ENCODE assay signal across 8 cellular contexts in the genomic region with DNA sequence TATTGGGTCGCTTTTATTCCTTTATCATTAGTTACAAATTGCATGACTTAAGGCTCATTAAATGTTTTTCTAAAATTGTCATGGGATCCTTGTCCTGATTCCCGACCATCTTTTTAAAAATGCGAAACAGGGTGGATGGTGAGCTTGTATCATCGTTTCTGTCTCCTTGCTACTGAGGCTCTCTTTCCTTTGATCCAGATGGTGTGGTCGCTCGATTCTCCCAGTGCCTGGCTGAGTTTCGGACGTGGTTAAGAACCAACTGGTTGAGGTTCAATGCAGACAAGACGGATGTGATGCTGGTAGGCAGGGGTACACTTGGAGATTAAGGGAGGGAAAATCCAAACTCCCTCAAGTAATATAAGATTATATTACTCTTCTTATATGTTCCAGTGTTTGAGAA. TPM values are rescaled to one million over a fixed set of nuclear protein-coding genes. Genes with fewer than 3 reads are reported as not detected.
A peak's percentile ranks its signal among the peaks of the same experiment; 100 is the strongest.
DNase-seq lines count a peak whose midpoint lies in the region; ATAC-seq, FAIRE-seq and TF ChIP-seq lines count a peak whose summit lies in the region.

No MANE protein-coding gene starts in this region.

- H3K9me3 Mint-ChIP-seq in CD4-positive, alpha-beta T cell: no peaks in the 10 kb centered on the region
- H3K9me3 Mint-ChIP-seq in activated naive CD8-positive, alpha-beta T cell treated with anti-CD3 and anti-CD28 coated beads for 36 hours: no peaks in the 10 kb centered on the region
- H3K9me3 Mint-ChIP-seq in immature natural killer cell: no peaks in the 10 kb centered on the region

- no peaks in the 10 kb centered on the region for H3K36me3 ChIP-seq in suprapubic skin

- H3K9me3 ChIP-seq in CD4-positive, alpha-beta T cell (ENCODE audit: control insufficient read depth, low read length): no peaks in the 10 kb centered on the region
- no peaks in the 10 kb centered on the region for H3K9me3 ChIP-seq in suprapubic skin

- no peak for FAIRE-seq in RCC 7860 (lab: Jason Lieb, UNC)

- H3K4me1 ChIP-seq in suprapubic skin: peaks cover 38% of the 10 kb centered on the region

- no peak for DNase-seq in CD4-positive, alpha-beta T cell
- DNase-seq in HuH-7.5 (ENCODE audit: low spot score) (peak; percentile 6), immature natural killer cell (no peak), suprapubic skin (ENCODE audit: low spot score in 2 of 2) (no peak), hepatic stellate cell (ENCODE audit: low spot score) (no peak), RCC 7860 (ENCODE audit: low spot score) (no peak), HEK293T (ENCODE audit: extremely low spot score) (no peak)
- DNase-seq in activated naive CD8-positive, alpha-beta T cell treated with anti-CD3 and anti-CD28 coated beads for 36 hours: no peak

- H3K27me3 Mint-ChIP-seq in CD4-positive, alpha-beta T cell: no peaks in the 10 kb centered on the region
- H3K27me3 Mint-ChIP-seq in activated naive CD8-positive, alpha-beta T cell treated with anti-CD3 and anti-CD28 coated beads for 36 hours: peaks cover 3% of the 10 kb centered on the region
- H3K27me3 Mint-ChIP-seq in immature natural killer cell (ENCODE audit: low read depth in 3 of 3): peaks cover 16 to 20% (median 18%) of the 10 kb centered on the region in 3 donors

- TF ChIP-seq CTCF in CD4-positive, alpha-beta T cell (IDR thresholded peaks at IDR 0.05): no peak
- TF ChIP-seq CTCF in suprapubic skin (IDR thresholded peaks at IDR 0.05): no peak

- POLR2A ChIA-PET in CD4-positive, alpha-beta T cell (lab: Charles Lee): interaction anchor here (0.9 to 3.5 kb wide), 5 partner anchors 7 to 506 kb away, joined by 3 to 23 read pairs (median 15); partner anchors contain the start of gene SERBP1
- POLR2A ChIA-PET in HEK293T (lab: Yijun Ruan, JAX): interaction anchor here (1.0 to 1.7 kb wide), 4 partner anchors 10 to 506 kb away, joined by 3 to 5 read pairs (median 4); partner anchors contain the start of gene SLC35D1

- peak overlapping the region; percentile 97 for H3K4me3 Mint-ChIP-seq in CD4-positive, alpha-beta T cell
- H3K4me3 Mint-ChIP-seq in activated naive CD8-positive, alpha-beta T cell treated with anti-CD3 and anti-CD28 coated beads for 36 hours: peak overlapping the region; percentile 93
- H3K4me3 Mint-ChIP-seq in immature natural killer cell: peak overlapping the region; percentile 94 to 97 (median 96)

- H3K36me3 Mint-ChIP-seq in CD4-positive, alpha-beta T cell (ENCODE audit: low read depth): peaks cover 33% of the 10 kb centered on the region
- H3K36me3 Mint-ChIP-seq in activated naive CD8-positive, alpha-beta T cell treated with anti-CD3 and anti-CD28 coated beads for 36 hours: peaks cover 15% of the 10 kb centered on the region
- H3K36me3 Mint-ChIP-seq in immature natural killer cell: no peaks in the 10 kb centered on the region

- H3K4me1 Mint-ChIP-seq in CD4-positive, alpha-beta T cell (ENCODE audit: low read depth): peaks cover 66% of the 10 kb centered on the region
- peaks cover 43% of the 10 kb centered on the region for H3K4me1 Mint-ChIP-seq in activated naive CD8-positive, alpha-beta T cell treated with anti-CD3 and anti-CD28 coated beads for 36 hours
- peaks cover 38 to 58% of the 10 kb centered on the region in 2 donors for H3K4me1 Mint-ChIP-seq in immature natural killer cell

- intact Hi-C loops in CD4-positive, alpha-beta T cell (cut with DNase I, micrococcal nuclease): loop anchor here (5.0 to 10.0 kb wide), 3 partner anchors 36 to 506 kb away; partner anchors contain the start of gene SERBP1 (in 1 of the 2)

- peak overlapping the region; percentile 82 for H3K4me3 ChIP-seq in suprapubic skin

- peak overlapping the region; percentile 98 for H3K27ac Mint-ChIP-seq in CD4-positive, alpha-beta T cell
- peak overlapping the region; percentile 97 for H3K27ac Mint-ChIP-seq in activated naive CD8-positive, alpha-beta T cell treated with anti-CD3 and anti-CD28 coated beads for 36 hours
- H3K27ac Mint-ChIP-seq in immature natural killer cell: peak overlapping the region; percentile 96 to 98 (median 96)

- CTCF ChIA-PET in CD4-positive, alpha-beta T cell (lab: Charles Lee): interaction anchor here (1.1 kb wide), 1 partner anchor 223 kb away, joined by 3 read pairs; no protein-coding TSS in a partner anchor
- CTCF ChIA-PET in HEK293T (lab: Yijun Ruan, JAX): interaction anchor here (0.6 kb wide), 1 partner anchor 197 kb away, joined by 4 read pairs; no protein-coding TSS in a partner anchor

- TF ChIP-seq EP300 in suprapubic skin (IDR thresholded peaks at IDR 0.05): peak; percentile 0

- TF ChIP-seq POLR2A in suprapubic skin (IDR thresholded peaks at IDR 0.05): no peak

- no peaks in the 10 kb centered on the region for H3K27me3 ChIP-seq in CD4-positive, alpha-beta T cell (ENCODE audit: control insufficient read depth, insufficient read depth, low read length)
- H3K27me3 ChIP-seq in suprapubic skin: no peaks in the 10 kb centered on the region

- ATAC-seq in CD4-positive, alpha-beta T cell (ENCODE audit: poor library complexity): no peak

- H3K27ac ChIP-seq in CD4-positive, alpha-beta T cell (ENCODE audit: low read depth, low read length): peak overlapping the region; percentile 95
- H3K27ac ChIP-seq in suprapubic skin: peak overlapping the region; percentile 95

- 26% methylated on average over 9 of the region's 9 CpGs for WGBS in suprapubic skin

TF ChIP-seq in HEK293T, 16 proteins besides CTCF, POLR2A, EP300 and RAD21:
- TF ChIP-seq LEF1 (IDR thresholded peaks at IDR 0.05; ENCODE audit: borderline replicate concordance) (no peak), ARNT (IDR thresholded peaks at IDR 0.05) (no peak), HDGF (IDR thresholded peaks at IDR 0.05; ENCODE audit: borderline replicate concordance) (no peak), NFRKB (IDR thresholded peaks at IDR 0.05) (no peak), ZNF384 (IDR thresholded peaks at IDR 0.05) (no peak), BHLHE40 (IDR thresholded peaks at IDR 0.05; ENCODE audit: borderline replicate concordance) (no peak), FOXA1 (IDR thresholded peaks at IDR 0.05) (no peak), ELF4 (IDR thresholded peaks at IDR 0.05) (no peak), SUZ12 (IDR thresholded peaks at IDR 0.05) (no peak), SP1 (IDR thresholded peaks at IDR 0.05) (no peak), FOXM1 (IDR thresholded peaks at IDR 0.05; ENCODE audit: borderline replicate concordance) (no peak), CTBP1 (IDR thresholded peaks at IDR 0.05; ENCODE audit: borderline replicate concordance) (no peak)
TF ChIP-seq in HEK293T: peak in this region for 0.

RNA-seq across cellular contexts. Expression of gene MIER1, which starts 1.2 kb away (rescaled TPM):
- total RNA-seq in CD4-positive, alpha-beta T cell: 100 to 1,000 TPM; 106 to 107 TPM
- total RNA-seq in activated naive CD8-positive, alpha-beta T cell treated with anti-CD3 and anti-CD28 coated beads for 36 hours: 10 to 100 TPM; 52.8 to 52.9 TPM
- polyA plus RNA-seq in immature natural killer cell: 10 to 100 TPM; 24.0 to 48.7 (median 42.0) TPM
- 10 to 100 TPM; 17.1 to 43.2 (median 27.5) TPM for total RNA-seq in suprapubic skin

RNA-seq across cellular contexts. Expression of gene DNAI4, which starts 1.3 kb away (rescaled TPM):
- 1 to 10 TPM; 5.0 to 8.8 TPM for total RNA-seq in CD4-positive, alpha-beta T cell
- total RNA-seq in activated naive CD8-positive, alpha-beta T cell treated with anti-CD3 and anti-CD28 coated beads for 36 hours: 1 to 10 TPM; 1.2 to 1.4 TPM
- under 1 TPM in 2 of 3 donors, not detected in 1; 0.27 to 0.57 TPM for polyA plus RNA-seq in immature natural killer cell
- 1 to 10 TPM; 1.5 to 3.7 (median 3.3) TPM for total RNA-seq in suprapubic skin
